ENCODE assay signal across 2 cellular contexts in the genomic region with DNA sequence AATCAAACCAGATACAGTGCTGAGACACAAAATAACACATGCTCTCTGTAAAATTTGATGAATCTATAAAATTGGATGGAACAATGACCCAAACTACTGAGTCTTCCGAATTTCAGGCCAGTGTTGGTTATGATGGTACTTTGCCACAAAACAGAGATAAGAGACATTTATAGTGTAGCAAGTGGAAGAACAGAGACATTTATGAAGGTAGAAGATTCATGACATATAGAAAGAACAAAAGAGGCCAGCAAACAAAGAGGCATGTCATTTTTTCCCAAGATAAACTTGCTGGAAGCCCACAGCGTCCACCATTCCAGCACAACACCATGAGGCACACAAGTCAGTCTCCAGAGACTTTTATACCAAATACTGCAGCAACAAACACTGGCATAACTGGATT.
TF ChIP-seq lines count a peak whose summit lies in the region.

No MANE protein-coding gene starts in this region.

TF ChIP-seq in HEK293, 187 proteins besides CTCF, POLR2A, EP300 and RAD21 (continued from another document):
- TF ChIP-seq, protein P1, sequence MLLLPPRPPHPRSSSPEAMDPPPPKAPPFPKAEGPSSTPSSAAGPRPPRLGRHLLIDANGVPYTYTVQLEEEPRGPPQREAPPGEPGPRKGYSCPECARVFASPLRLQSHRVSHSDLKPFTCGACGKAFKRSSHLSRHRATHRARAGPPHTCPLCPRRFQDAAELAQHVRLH (tag by site-specific recombination; IDR thresholded peaks at IDR 0.05) = peak; percentile 66; the same call in 1 of the 2 replicates
- TF ChIP-seq, protein P2, sequence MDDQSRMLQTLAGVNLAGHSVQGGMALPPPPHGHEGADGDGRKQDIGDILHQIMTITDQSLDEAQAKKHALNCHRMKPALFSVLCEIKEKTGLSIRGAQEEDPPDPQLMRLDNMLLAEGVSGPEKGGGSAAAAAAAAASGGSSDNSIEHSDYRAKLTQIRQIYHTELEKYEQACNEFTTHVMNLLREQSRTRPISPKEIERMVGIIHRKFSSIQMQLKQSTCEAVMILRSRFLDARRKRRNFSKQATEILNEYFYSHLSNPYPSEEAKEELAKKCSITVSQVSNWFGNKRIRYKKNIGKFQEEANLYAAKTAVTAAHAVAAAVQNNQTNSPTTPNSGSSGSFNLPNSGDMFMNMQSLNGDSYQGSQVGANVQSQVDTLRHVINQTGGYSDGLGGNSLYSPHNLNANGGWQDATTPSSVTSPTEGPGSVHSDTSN (CRISPR knock-in tag; IDR thresholded peaks at IDR 0.05) = no peak
- TF ChIP-seq ZNF660 (tag by site-specific recombination; IDR thresholded peaks at IDR 0.05) = no peak
- no peak for TF ChIP-seq HOXA7 (CRISPR knock-in tag; IDR thresholded peaks at IDR 0.05; ENCODE audit: borderline replicate concordance)
- TF ChIP-seq FEZF1 (tag by site-specific recombination; IDR thresholded peaks at IDR 0.05) = peak; percentile 63

TF ChIP-seq in SK-N-SH, 30 proteins besides CTCF, POLR2A, EP300 and RAD21 (continued from another document):
- TF ChIP-seq, protein P3, sequence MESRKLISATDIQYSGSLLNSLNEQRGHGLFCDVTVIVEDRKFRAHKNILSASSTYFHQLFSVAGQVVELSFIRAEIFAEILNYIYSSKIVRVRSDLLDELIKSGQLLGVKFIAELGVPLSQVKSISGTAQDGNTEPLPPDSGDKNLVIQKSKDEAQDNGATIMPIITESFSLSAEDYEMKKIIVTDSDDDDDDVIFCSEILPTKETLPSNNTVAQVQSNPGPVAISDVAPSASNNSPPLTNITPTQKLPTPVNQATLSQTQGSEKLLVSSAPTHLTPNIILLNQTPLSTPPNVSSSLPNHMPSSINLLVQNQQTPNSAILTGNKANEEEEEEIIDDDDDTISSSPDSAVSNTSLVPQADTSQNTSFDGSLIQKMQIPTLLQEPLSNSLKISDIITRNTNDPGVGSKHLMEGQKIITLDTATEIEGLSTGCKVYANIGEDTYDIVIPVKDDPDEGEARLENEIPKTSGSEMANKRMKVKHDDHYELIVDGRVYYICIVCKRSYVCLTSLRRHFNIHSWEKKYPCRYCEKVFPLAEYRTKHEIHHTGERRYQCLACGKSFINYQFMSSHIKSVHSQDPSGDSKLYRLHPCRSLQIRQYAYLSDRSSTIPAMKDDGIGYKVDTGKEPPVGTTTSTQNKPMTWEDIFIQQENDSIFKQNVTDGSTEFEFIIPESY (IDR thresholded peaks at IDR 0.05; ENCODE audit: borderline replicate concordance, low read depth) = no peak
- TF ChIP-seq, protein P4, sequence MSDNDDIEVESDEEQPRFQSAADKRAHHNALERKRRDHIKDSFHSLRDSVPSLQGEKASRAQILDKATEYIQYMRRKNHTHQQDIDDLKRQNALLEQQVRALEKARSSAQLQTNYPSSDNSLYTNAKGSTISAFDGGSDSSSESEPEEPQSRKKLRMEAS (IDR thresholded peaks at IDR 0.05; ENCODE audit: low read depth) = no peak
- TF ChIP-seq, protein P5, sequence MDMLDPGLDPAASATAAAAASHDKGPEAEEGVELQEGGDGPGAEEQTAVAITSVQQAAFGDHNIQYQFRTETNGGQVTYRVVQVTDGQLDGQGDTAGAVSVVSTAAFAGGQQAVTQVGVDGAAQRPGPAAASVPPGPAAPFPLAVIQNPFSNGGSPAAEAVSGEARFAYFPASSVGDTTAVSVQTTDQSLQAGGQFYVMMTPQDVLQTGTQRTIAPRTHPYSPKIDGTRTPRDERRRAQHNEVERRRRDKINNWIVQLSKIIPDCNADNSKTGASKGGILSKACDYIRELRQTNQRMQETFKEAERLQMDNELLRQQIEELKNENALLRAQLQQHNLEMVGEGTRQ (IDR thresholded peaks at IDR 0.05; ENCODE audit: borderline replicate concordance, low read depth, low read length) = no peak
- TF ChIP-seq, protein P6, sequence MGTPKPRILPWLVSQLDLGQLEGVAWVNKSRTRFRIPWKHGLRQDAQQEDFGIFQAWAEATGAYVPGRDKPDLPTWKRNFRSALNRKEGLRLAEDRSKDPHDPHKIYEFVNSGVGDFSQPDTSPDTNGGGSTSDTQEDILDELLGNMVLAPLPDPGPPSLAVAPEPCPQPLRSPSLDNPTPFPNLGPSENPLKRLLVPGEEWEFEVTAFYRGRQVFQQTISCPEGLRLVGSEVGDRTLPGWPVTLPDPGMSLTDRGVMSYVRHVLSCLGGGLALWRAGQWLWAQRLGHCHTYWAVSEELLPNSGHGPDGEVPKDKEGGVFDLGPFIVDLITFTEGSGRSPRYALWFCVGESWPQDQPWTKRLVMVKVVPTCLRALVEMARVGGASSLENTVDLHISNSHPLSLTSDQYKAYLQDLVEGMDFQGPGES (IDR thresholded peaks at IDR 0.05; ENCODE audit: low read depth, low read length) = no peak
